ENCODE assay signal across 9 cellular contexts in genomic region chr20:47503685-47504084, GRCh38. TPM values are rescaled to one million over a fixed set of nuclear protein-coding genes. Genes with fewer than 3 reads are reported as not detected.
DNase-seq lines count a peak whose midpoint lies in the region; ATAC-seq and TF ChIP-seq lines count a peak whose summit lies in the region.
"Had no signal": no experiment of that assay in that cellular context is flagged by ENCODE, and none has a peak within 500 bp of the region (broad histone marks: within the 10 kb centered on the region; RNA-seq: fewer than 3 reads in every experiment).

No MANE protein-coding gene starts in this region.

- H3K27ac Mint-ChIP-seq in activated naive CD4-positive, alpha-beta T cell treated with anti-CD3 and anti-CD28 coated beads, Interleukin-2, amount 10 ng/mL, durations not matched to agents 7 days and 5 days = peak overlapping the region; percentile 99

- DNase-seq in activated naive CD4-positive, alpha-beta T cell treated with anti-CD3 and anti-CD28 coated beads, Interleukin-2, amount 10 ng/mL, durations not matched to agents 7 days and 5 days = no peak
- no peak for DNase-seq in activated naive CD4-positive, alpha-beta T cell treated with Interleukin-2 at 50 U/mL for 16 hours
- no peak for DNase-seq in SK-N-MC (ENCODE audit: low read depth, low spot score)
- DNase-seq in esophagus squamous epithelium (lab: John Stamatoyannopoulos, UW) = no peak
- DNase-seq in thoracic aorta (ENCODE audit: low spot score) = no peak
- no peak for DNase-seq in glomerular visceral epithelial cell (ENCODE audit: extremely low spot score)
- no peak for DNase-seq in inferior parietal cortex (ENCODE audit: extremely low spot score)
- DNase-seq: islet precursor cell had no signal

- TF ChIP-seq CTCF in esophagus squamous epithelium (IDR thresholded peaks at IDR 0.05) (no peak), thoracic aorta (IDR thresholded peaks at IDR 0.05) (no peak)

- 40 to 52% methylated on average over 2 of the region's 2 CpGs for WGBS in esophagus squamous epithelium, 2 donors

- CTCF ChIA-PET in activated naive CD4-positive, alpha-beta T cell treated with anti-CD3 and anti-CD28 coated beads, Interleukin-2, amount 10 ng/mL, durations not matched to agents 7 days and 5 days (lab: Charles Lee) = interaction anchor here (0.9 to 3.3 kb wide), 5 partner anchors 11 to 120 kb away, joined by 3 to 13 read pairs (median 4); no protein-coding TSS in a partner anchor

- ATAC-seq in thoracic aorta (ENCODE audit: insufficient number of reproducible peaks, low FRiP score, low read depth) (no peak), HG03045 (IDR thresholded peaks at IDR 0.05; ENCODE audit: unreplicated experiment) (no peak)

- intact Hi-C loops in esophagus squamous epithelium (cut with DNase I) = loop anchor here (10.0 kb wide), 1 partner anchor 121 kb away; no protein-coding TSS in a partner anchor

- no peaks in the 10 kb centered on the region for H3K9me3 ChIP-seq in SK-N-MC (ENCODE audit: low read depth, low read length)
- no peaks in the 10 kb centered on the region for H3K9me3 ChIP-seq in esophagus squamous epithelium
- H3K9me3 ChIP-seq in thoracic aorta = no peaks in the 10 kb centered on the region

- H3K4me1 Mint-ChIP-seq in activated naive CD4-positive, alpha-beta T cell treated with anti-CD3 and anti-CD28 coated beads, Interleukin-2, amount 10 ng/mL, durations not matched to agents 7 days and 5 days = peaks cover 63% of the 10 kb centered on the region

- peaks cover 13 to 71% (median 14%) of the 10 kb centered on the region in 3 donors for H3K4me1 ChIP-seq in esophagus squamous epithelium
- peaks cover 27 to 60% of the 10 kb centered on the region in 2 donors for H3K4me1 ChIP-seq in thoracic aorta (ENCODE audit: control insufficient read depth in 1 of 2, low read depth in 2 of 2)

- H3K9me3 Mint-ChIP-seq in activated naive CD4-positive, alpha-beta T cell treated with anti-CD3 and anti-CD28 coated beads, Interleukin-2, amount 10 ng/mL, durations not matched to agents 7 days and 5 days = no peaks in the 10 kb centered on the region

- no peaks in the 10 kb centered on the region for H3K36me3 ChIP-seq in SK-N-MC (ENCODE audit: insufficient read depth, low read length)
- no peaks in the 10 kb centered on the region for H3K36me3 ChIP-seq in esophagus squamous epithelium
- H3K36me3 ChIP-seq in thoracic aorta = no peaks in the 10 kb centered on the region

- no peak for TF ChIP-seq POLR2A in esophagus squamous epithelium (IDR thresholded peaks at IDR 0.05)

- peaks cover 4% of the 10 kb centered on the region for H3K27me3 Mint-ChIP-seq in activated naive CD4-positive, alpha-beta T cell treated with anti-CD3 and anti-CD28 coated beads, Interleukin-2, amount 10 ng/mL, durations not matched to agents 7 days and 5 days

- H3K4me3 ChIP-seq in SK-N-MC = peak overlapping the region; percentile 99
- H3K4me3 ChIP-seq in esophagus squamous epithelium = peak overlapping the region in 3 of 4 donors; percentile 75 to 88 (median 82)
- H3K4me3 ChIP-seq in thoracic aorta = peak overlapping the region; percentile 91

- peak overlapping the region; percentile 86 for H3K9ac ChIP-seq in SK-N-MC (ENCODE audit: insufficient read length)

- H3K27ac ChIP-seq in SK-N-MC (no peak overlapping the region), esophagus squamous epithelium (peak overlapping the region in 1 of 4 donors; percentile 99), thoracic aorta (no peak overlapping the region)

- peak overlapping the region; percentile 99 for H3K4me3 Mint-ChIP-seq in activated naive CD4-positive, alpha-beta T cell treated with anti-CD3 and anti-CD28 coated beads, Interleukin-2, amount 10 ng/mL, durations not matched to agents 7 days and 5 days

- H3K36me3 Mint-ChIP-seq in activated naive CD4-positive, alpha-beta T cell treated with anti-CD3 and anti-CD28 coated beads, Interleukin-2, amount 10 ng/mL, durations not matched to agents 7 days and 5 days = peaks cover 17% of the 10 kb centered on the region

- H3K27me3 ChIP-seq in esophagus squamous epithelium (no peaks in the 10 kb centered on the region), thoracic aorta (replicated peaks; ENCODE audit: insufficient read depth) (no peaks in the 10 kb centered on the region)

RNA-seq across cellular contexts. Expression of gene NCOA3, which starts 2.0 kb away (rescaled TPM):
- total RNA-seq in esophagus squamous epithelium (10 to 100 TPM; 26.7 to 40.2 (median 34.5) TPM), thoracic aorta (10 to 100 TPM; 44.3 to 68.1 TPM)
